ENCODE assay signal across 22 cellular contexts in genomic region chr18:9421788-9422329, GRCh38.
"Had no signal": no experiment of that assay in that cellular context is flagged by ENCODE, and none has a peak within 500 bp of the region (broad histone marks: within the 10 kb centered on the region; RNA-seq: fewer than 3 reads in every experiment).

No MANE protein-coding gene starts in this region.

- DNase-seq: dorsolateral prefrontal cortex; effector CD4-positive, alpha-beta T cell; esophagus squamous epithelium; kidney; mesenchymal stem cell; mucosa of descending colon; naive B cell; spleen; stimulated activated CD4-positive, alpha-beta T cell treated with anti-CD3 and anti-CD28 coated beads, Interleukin-4, amount 100 ng/mL, for 4 hours; stimulated activated naive CD8-positive, alpha-beta T cell treated with anti-CD3 and anti-CD28 coated beads, Interleukin-15, Interleukin-2, amounts not matched to agents 100 U/mL and 50 U/mL, for 24 hours; substantia nigra; testis; tibial artery had no signal

- H3K27ac ChIP-seq: dorsolateral prefrontal cortex, neutrophil, prostate gland, right atrium auricular region, spleen, testis, tibial artery had no signal

- FAIRE-seq: colon, frontal cortex, kidney had no signal

- ATAC-seq: left lobe of liver; mucosa of descending colon; natural killer cell treated with Interleukin-12 subunit alpha and Interleukin-12 subunit beta and Interleukin-15 and Interleukin-18, amount 100 ng/mL, for 72 hours; stimulated activated memory B cell treated with anti-CD40 and anti-IgM and Interleukin-4, amounts not matched to agents 10 μg/mL and 1 μg/mL and 100 μg/mL, for 72 hours; stimulated activated naive CD8-positive, alpha-beta T cell treated with anti-CD3 and anti-CD28 coated beads, Interleukin-15, Interleukin-2, amounts not matched to agents 100 U/mL and 50 U/mL, for 24 hours had no signal

- H3K4me3 ChIP-seq: dorsolateral prefrontal cortex, esophagus squamous epithelium, mucosa of descending colon, prostate gland, right atrium auricular region, skin epidermis, spleen, testis, tibial artery had no signal

- H3K27me3 ChIP-seq: dorsolateral prefrontal cortex, esophagus squamous epithelium, neutrophil, right atrium auricular region, spleen, testis, tibial artery had no signal

- H3K36me3 ChIP-seq: esophagus squamous epithelium, neutrophil, prostate gland, right atrium auricular region, spleen, tibial artery had no signal

- H3K4me1 ChIP-seq: prostate gland had no signal

- H3K9me3 ChIP-seq: esophagus squamous epithelium, mucosa of descending colon, neutrophil, prostate gland, right atrium auricular region, testis, tibial artery had no signal
